ENCODE assay signal across 28 cellular contexts in genomic region chr9:89793124-89793495, GRCh38.
"Had no signal": no experiment of that assay in that cellular context is flagged by ENCODE, and none has a peak within 500 bp of the region (broad histone marks: within the 10 kb centered on the region; RNA-seq: fewer than 3 reads in every experiment).

No MANE protein-coding gene starts in this region.

- FAIRE-seq: endometrium, frontal cortex had no signal

- H2AFZ ChIP-seq: neural progenitor cell had no signal

- H3K9me3 Mint-ChIP-seq: effector memory CD8-positive, alpha-beta T cell; memory B cell; naive B cell; neural progenitor cell; stimulated activated effector memory CD8-positive, alpha-beta T cell treated with anti-CD3 and anti-CD28 coated beads, Interleukin-12 subunit alpha, Interleukin-12 subunit beta, amount 100 ng/mL, for 72 hours; type B pancreatic cell had no signal

- H3K9ac ChIP-seq: neural progenitor cell had no signal

- H3K27me3 ChIP-seq: esophagus squamous epithelium, neural progenitor cell, stomach, thyroid gland had no signal

- H3K27ac Mint-ChIP-seq: effector memory CD8-positive, alpha-beta T cell; memory B cell; mesothelial cell of epicardium; naive B cell; nephron; neural progenitor cell; stimulated activated effector memory CD8-positive, alpha-beta T cell treated with anti-CD3 and anti-CD28 coated beads, Interleukin-12 subunit alpha, Interleukin-12 subunit beta, amount 100 ng/mL, for 72 hours; type B pancreatic cell had no signal

- DNase-seq: caudate nucleus; cerebellar nuclear complex; cortex of kidney; effector memory CD8-positive, alpha-beta T cell; erythroblast; esophagus squamous epithelium; left cardiac atrium; left ventricle myocardium inferior; mucosa of descending colon; naive B cell; stimulated activated CD4-positive, alpha-beta T cell treated with anti-CD3 and anti-CD28 coated beads, Interleukin-12 subunit alpha, Interleukin-12 subunit beta, amount 100 ng/mL, for 4 hours; stimulated activated CD4-positive, alpha-beta T cell treated with anti-CD3 and anti-CD28 coated beads, Interleukin-2, amount 100 ng/mL, for 24 hours; stimulated activated CD4-positive, alpha-beta T cell treated with anti-CD3 and anti-CD28 coated beads, Interleukin-4, amount 100 ng/mL, for 24 hours; stimulated activated naive CD4-positive, alpha-beta T cell treated with Interleukin-2 at 50 U/mL for 16 hours; stomach; thyroid gland had no signal

- H3K4me1 ChIP-seq: neural progenitor cell, psoas muscle, stomach, thyroid gland had no signal

- H3K4me1 Mint-ChIP-seq: stimulated activated effector memory CD8-positive, alpha-beta T cell treated with anti-CD3 and anti-CD28 coated beads, Interleukin-12 subunit alpha, Interleukin-12 subunit beta, amount 100 ng/mL, for 72 hours had no signal

- ATAC-seq: effector memory CD8-positive, alpha-beta T cell; left cardiac atrium; mucosa of descending colon; psoas muscle; right cardiac atrium; stimulated activated effector memory CD8-positive, alpha-beta T cell treated with anti-CD3 and anti-CD28 coated beads, Interleukin-12 subunit alpha, Interleukin-12 subunit beta, amount 100 ng/mL, for 72 hours had no signal

- H3K27me3 Mint-ChIP-seq: naive B cell, type B pancreatic cell had no signal

- H3K36me3 Mint-ChIP-seq: memory B cell; mesothelial cell of epicardium; naive B cell; neural progenitor cell; stimulated activated effector memory CD8-positive, alpha-beta T cell treated with anti-CD3 and anti-CD28 coated beads, Interleukin-12 subunit alpha, Interleukin-12 subunit beta, amount 100 ng/mL, for 72 hours; type B pancreatic cell had no signal

- H3K4me3 ChIP-seq: esophagus squamous epithelium, left ventricle myocardium inferior, lung, mucosa of descending colon, neural progenitor cell, psoas muscle, smooth muscle cell, stomach, thyroid gland had no signal

- H3K4me3 Mint-ChIP-seq: effector memory CD8-positive, alpha-beta T cell; memory B cell; mesothelial cell of epicardium; naive B cell; nephron; neural progenitor cell; stimulated activated effector memory CD8-positive, alpha-beta T cell treated with anti-CD3 and anti-CD28 coated beads, Interleukin-12 subunit alpha, Interleukin-12 subunit beta, amount 100 ng/mL, for 72 hours; type B pancreatic cell had no signal

- H3K27ac ChIP-seq: esophagus squamous epithelium, left ventricle myocardium inferior, neural progenitor cell, psoas muscle, stomach, thyroid gland had no signal

- H3K36me3 ChIP-seq: esophagus squamous epithelium, left ventricle myocardium inferior, neural progenitor cell, stomach, thyroid gland had no signal

- H3K9me3 ChIP-seq: esophagus squamous epithelium, left ventricle myocardium inferior, mucosa of descending colon, psoas muscle, stomach, thyroid gland had no signal

- H3K4me2 ChIP-seq: neural progenitor cell, smooth muscle cell had no signal
